16 cellular contexts compared by ENCODE assay signal in the genomic region with DNA sequence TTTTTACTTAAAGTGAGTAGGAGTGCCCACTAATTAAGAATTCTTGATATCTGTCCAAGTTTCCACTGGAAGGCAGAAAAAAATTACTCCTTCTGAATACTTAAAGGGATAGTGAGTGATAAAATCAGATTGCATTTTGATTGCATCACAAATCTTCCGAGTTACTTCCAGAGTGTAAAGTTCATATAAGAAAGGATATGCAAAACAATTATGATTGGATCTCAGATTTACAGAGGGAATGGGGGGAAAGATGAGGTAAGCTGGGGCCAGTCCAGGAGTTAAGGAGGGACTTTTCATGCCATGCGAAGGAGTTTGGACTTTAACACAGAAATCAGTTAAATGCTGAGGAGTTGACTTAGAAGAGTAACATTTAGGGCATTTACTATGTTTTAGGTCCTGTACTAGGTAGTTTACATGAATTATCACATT. TPM values are rescaled to one million over a fixed set of nuclear protein-coding genes. Genes with fewer than 3 reads are reported as not detected.
DNase-seq lines count a peak whose midpoint lies in the region; ATAC-seq and TF ChIP-seq lines count a peak whose summit lies in the region.
"Had no signal": no experiment of that assay in that cellular context is flagged by ENCODE, and none has a peak within 500 bp of the region (broad histone marks: within the 10 kb centered on the region; RNA-seq: fewer than 3 reads in every experiment).

No MANE protein-coding gene starts in this region.

- DNase-seq in SK-N-SH (no peak), RWPE2 (ENCODE audit: low spot score) (no peak), epithelial cell of prostate (ENCODE audit: low read depth, low spot score) (no peak), renal cortical epithelial cell (ENCODE audit: low read depth) (peak; percentile 53), NCI-H2029 (lab: John Stamatoyannopoulos, UW) (no peak)
- DNase-seq: activated naive CD4-positive, alpha-beta T cell treated with anti-CD3 and anti-CD28 coated beads, Interleukin-2, amount 10 ng/mL, durations not matched to agents 7 days and 5 days; activated T-cell treated with anti-CD3 and anti-CD28 coated beads, Interleukin-2, amount 50 U/mL, for 4 hours; DND-41; Kasumi-1; NCI-H1105; NCI-H526 had no signal

- TF ChIP-seq CTCF in SK-N-SH (IDR thresholded peaks at IDR 0.05): no peak
- TF ChIP-seq CTCF in RWPE2 (IDR thresholded peaks at IDR 0.05; ENCODE audit: poor library complexity, severe bottlenecking): no peak

- H3K36me3 ChIP-seq in SK-N-SH (replicated peaks in 1 of 2; ENCODE audit: control insufficient read depth in 1 of 2, insufficient read depth in 2 of 2, low read length in 1 of 2): no peaks in the 10 kb centered on the region
- no peaks in the 10 kb centered on the region for H3K36me3 ChIP-seq in RWPE2 (ENCODE audit: low read depth)
- H3K36me3 ChIP-seq: neutrophil had no signal

- POLR2A ChIA-PET in SK-N-SH (lab: Yijun Ruan, JAX): no interaction called here

- H4K20me1 ChIP-seq in SK-N-SH (ENCODE audit: insufficient read depth): no peaks in the 10 kb centered on the region

- TF ChIP-seq RAD21 in SK-N-SH (IDR thresholded peaks at IDR 0.05; ENCODE audit: low read length): no peak

- no peak overlapping the region for H3K4me2 ChIP-seq in SK-N-SH

- no peak overlapping the region for H3K9ac ChIP-seq in SK-N-SH

- H3K79me2 ChIP-seq in SK-N-SH (ENCODE audit: insufficient read depth): no peaks in the 10 kb centered on the region

- H3K4me1 ChIP-seq in SK-N-SH (ENCODE audit: control insufficient read depth in 1 of 2, insufficient read depth in 2 of 2, low read depth in 1 of 2, low read length in 1 of 2): no peaks in the 10 kb centered on the region; a peak in 2 of 4 replicates
- H3K4me1 ChIP-seq in RWPE2 (ENCODE audit: insufficient read depth, poor library complexity, severe bottlenecking): peaks cover 49% of the 10 kb centered on the region

- H3K27ac ChIP-seq in SK-N-SH (ENCODE audit: low read depth in 2 of 2, low read length in 1 of 2) (no peak overlapping the region), RWPE2 (ENCODE audit: poor library complexity, severe bottlenecking) (peak overlapping the region; percentile 11), epithelial cell of prostate (peak overlapping the region; percentile 58)
- H3K27ac ChIP-seq: C4-2B, neutrophil had no signal

- no peak overlapping the region for H3K4me3 ChIP-seq in SK-N-SH (ENCODE audit: low read depth in 2 of 2, low read length in 1 of 2)
- no peak overlapping the region for H3K4me3 ChIP-seq in RWPE2 (ENCODE audit: severe bottlenecking)

- CTCF ChIA-PET in SK-N-SH (lab: Yijun Ruan, JAX): no interaction called here

- no peak overlapping the region for H2AFZ ChIP-seq in SK-N-SH (ENCODE audit: low read depth)

- no peaks in the 10 kb centered on the region for H3K9me2 ChIP-seq in SK-N-SH

- TF ChIP-seq EP300 in SK-N-SH (IDR thresholded peaks at IDR 0.05; ENCODE audit: borderline replicate concordance in 1 of 2, low read depth in 1 of 2, low read length in 1 of 2): no peak

- 49% methylated on average over 2 of the region's 2 CpGs for WGBS in SK-N-SH (ENCODE audit: low lambda C conversion rate)

- peaks cover 2% of the 10 kb centered on the region for H3F3A ChIP-seq in SK-N-SH (replicated peaks; ENCODE audit: insufficient read depth)

- no peak for ATAC-seq in SK-N-SH treated with all-trans-retinoic acid at 6 μM for 48 hours
- ATAC-seq in RWPE2 (ENCODE audit: low read depth): no peak
- ATAC-seq in GM18520 (IDR thresholded peaks at IDR 0.05; ENCODE audit: unreplicated experiment): no peak
- ATAC-seq in GM18511 (IDR thresholded peaks at IDR 0.05; ENCODE audit: unreplicated experiment): no peak
- ATAC-seq: activated T-cell treated with anti-CD3 and anti-CD28 coated beads, Interleukin-2, amount 50 U/mL, for 4 hours had no signal

- H3K27me3 ChIP-seq in SK-N-SH (ENCODE audit: insufficient read depth) (no peaks in the 10 kb centered on the region; the same call in 1 of the 2 replicates), RWPE2 (ENCODE audit: insufficient read depth, poor library complexity, severe bottlenecking) (no peaks in the 10 kb centered on the region)
- H3K27me3 ChIP-seq: neutrophil had no signal

- H3K9me3 ChIP-seq in SK-N-SH (no peaks in the 10 kb centered on the region), RWPE2 (ENCODE audit: severe bottlenecking) (no peaks in the 10 kb centered on the region)
- H3K9me3 ChIP-seq: neutrophil had no signal

TF ChIP-seq in SK-N-SH treated with all-trans-retinoic acid at 6 μM for 48 hours, 23 proteins besides CTCF, POLR2A, EP300 and RAD21:
- TF ChIP-seq BACH2 (CRISPR knock-in tag; IDR thresholded peaks at IDR 0.05; ENCODE audit: borderline replicate concordance): no peak
- peak; percentile 25; the same call in 1 of the 2 replicates for TF ChIP-seq ISL1 (CRISPR knock-in tag; IDR thresholded peaks at IDR 0.05)

TF ChIP-seq in SK-N-SH, 30 proteins besides CTCF, POLR2A, EP300 and RAD21 (continues in another document):
- TF ChIP-seq FOXJ3 (CRISPR knock-in tag; IDR thresholded peaks at IDR 0.05) (no peak), PBX3 (IDR thresholded peaks at IDR 0.05) (no peak), CHD2 (IDR thresholded peaks at IDR 0.05; ENCODE audit: low read length, partially characterized antibody) (no peak), MXI1 (IDR thresholded peaks at IDR 0.05; ENCODE audit: low read depth, low read length) (no peak), RCOR1 (IDR thresholded peaks at IDR 0.05; ENCODE audit: low read length) (no peak), NRF1 (IDR thresholded peaks at IDR 0.05; ENCODE audit: low read depth, low read length) (no peak), ELF1 (IDR thresholded peaks at IDR 0.05) (no peak), SIN3A (IDR thresholded peaks at IDR 0.05; ENCODE audit: borderline replicate concordance, low read depth, low read length) (no peak), GATA2 (CRISPR knock-in tag; IDR thresholded peaks at IDR 0.05) (no peak), TAF1 (IDR thresholded peaks at IDR 0.05; ENCODE audit: borderline replicate concordance, low read depth, low read length) (no peak), EZH2phosphoT487 (IDR thresholded peaks at IDR 0.05; ENCODE audit: borderline replicate concordance, low read depth) (no peak)
- TF ChIP-seq, protein P1, sequence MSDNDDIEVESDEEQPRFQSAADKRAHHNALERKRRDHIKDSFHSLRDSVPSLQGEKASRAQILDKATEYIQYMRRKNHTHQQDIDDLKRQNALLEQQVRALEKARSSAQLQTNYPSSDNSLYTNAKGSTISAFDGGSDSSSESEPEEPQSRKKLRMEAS (IDR thresholded peaks at IDR 0.05; ENCODE audit: low read depth): no peak
- TF ChIP-seq, protein P2, sequence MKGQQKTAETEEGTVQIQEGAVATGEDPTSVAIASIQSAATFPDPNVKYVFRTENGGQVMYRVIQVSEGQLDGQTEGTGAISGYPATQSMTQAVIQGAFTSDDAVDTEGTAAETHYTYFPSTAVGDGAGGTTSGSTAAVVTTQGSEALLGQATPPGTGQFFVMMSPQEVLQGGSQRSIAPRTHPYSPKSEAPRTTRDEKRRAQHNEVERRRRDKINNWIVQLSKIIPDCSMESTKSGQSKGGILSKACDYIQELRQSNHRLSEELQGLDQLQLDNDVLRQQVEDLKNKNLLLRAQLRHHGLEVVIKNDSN (IDR thresholded peaks at IDR 0.05; ENCODE audit: borderline replicate concordance, low read depth): no peak
- TF ChIP-seq, protein P3, sequence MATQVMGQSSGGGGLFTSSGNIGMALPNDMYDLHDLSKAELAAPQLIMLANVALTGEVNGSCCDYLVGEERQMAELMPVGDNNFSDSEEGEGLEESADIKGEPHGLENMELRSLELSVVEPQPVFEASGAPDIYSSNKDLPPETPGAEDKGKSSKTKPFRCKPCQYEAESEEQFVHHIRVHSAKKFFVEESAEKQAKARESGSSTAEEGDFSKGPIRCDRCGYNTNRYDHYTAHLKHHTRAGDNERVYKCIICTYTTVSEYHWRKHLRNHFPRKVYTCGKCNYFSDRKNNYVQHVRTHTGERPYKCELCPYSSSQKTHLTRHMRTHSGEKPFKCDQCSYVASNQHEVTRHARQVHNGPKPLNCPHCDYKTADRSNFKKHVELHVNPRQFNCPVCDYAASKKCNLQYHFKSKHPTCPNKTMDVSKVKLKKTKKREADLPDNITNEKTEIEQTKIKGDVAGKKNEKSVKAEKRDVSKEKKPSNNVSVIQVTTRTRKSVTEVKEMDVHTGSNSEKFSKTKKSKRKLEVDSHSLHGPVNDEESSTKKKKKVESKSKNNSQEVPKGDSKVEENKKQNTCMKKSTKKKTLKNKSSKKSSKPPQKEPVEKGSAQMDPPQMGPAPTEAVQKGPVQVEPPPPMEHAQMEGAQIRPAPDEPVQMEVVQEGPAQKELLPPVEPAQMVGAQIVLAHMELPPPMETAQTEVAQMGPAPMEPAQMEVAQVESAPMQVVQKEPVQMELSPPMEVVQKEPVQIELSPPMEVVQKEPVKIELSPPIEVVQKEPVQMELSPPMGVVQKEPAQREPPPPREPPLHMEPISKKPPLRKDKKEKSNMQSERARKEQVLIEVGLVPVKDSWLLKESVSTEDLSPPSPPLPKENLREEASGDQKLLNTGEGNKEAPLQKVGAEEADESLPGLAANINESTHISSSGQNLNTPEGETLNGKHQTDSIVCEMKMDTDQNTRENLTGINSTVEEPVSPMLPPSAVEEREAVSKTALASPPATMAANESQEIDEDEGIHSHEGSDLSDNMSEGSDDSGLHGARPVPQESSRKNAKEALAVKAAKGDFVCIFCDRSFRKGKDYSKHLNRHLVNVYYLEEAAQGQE (IDR thresholded peaks at IDR 0.05; ENCODE audit: low read depth, low read length): no peak

RNA-seq across cellular contexts. Expression of gene RNF145, which starts 9.3 kb away (rescaled TPM):
- 34.3 and 36.1 TPM in 2 replicates for polyA plus RNA-seq in SK-N-SH (2012; rRNA removed)
- 57.7 and 60.2 TPM in 2 replicates for polyA plus RNA-seq in SK-N-SH (2012; cell fraction: cytosol; rRNA removed)
- polyA plus RNA-seq in SK-N-SH (2012; cell fraction: nucleus; rRNA removed): 22.1 and 35.2 TPM in 2 replicates
- 48.1 and 76.4 TPM in 2 replicates for total RNA-seq in renal cortical epithelial cell

RNA-seq across cellular contexts. Expression of gene UBLCP1, which starts 44.5 kb away (rescaled TPM):
- 13.8 and 19.5 TPM in 2 replicates for polyA plus RNA-seq in SK-N-SH (2012; rRNA removed)
- 28.2 and 46.1 TPM in 2 replicates for polyA plus RNA-seq in SK-N-SH (2012; cell fraction: cytosol; rRNA removed)
- 5.6 and 10.3 TPM in 2 replicates for polyA plus RNA-seq in SK-N-SH (2012; cell fraction: nucleus; rRNA removed)
- 22.2 and 25.3 TPM in 2 replicates for total RNA-seq in renal cortical epithelial cell

Comparison
In these comparisons a context has a peak if more than half of its experiments do, and no peak if none do; other contexts are left out.
1. H3K27ac ChIP-seq: peak in RWPE2 (single experiment) and epithelial cell of prostate (single experiment); none in SK-N-SH (0 of 2).